In the genomic region with DNA sequence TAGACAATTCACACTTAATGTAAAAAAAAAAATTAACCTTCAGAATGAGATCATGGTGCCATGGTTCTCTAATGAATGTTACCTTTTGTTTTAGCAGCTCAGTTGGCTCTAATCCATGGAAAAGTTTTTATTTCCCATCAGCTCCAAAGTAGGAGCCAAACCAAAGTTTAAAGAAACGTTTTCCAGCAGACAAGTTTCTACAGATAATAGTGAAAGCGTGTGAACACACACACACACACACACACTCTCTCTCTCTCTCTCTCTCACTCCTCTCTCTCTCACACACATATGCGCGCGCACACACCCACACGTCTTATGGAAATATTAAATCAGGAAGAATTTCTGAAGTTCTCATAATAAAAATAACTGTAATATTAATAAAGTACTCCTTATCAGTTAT, we compare ENCODE assay signal across 2 cellular contexts.
A peak's percentile ranks its signal among the peaks of the same experiment; 100 is the strongest.
TF ChIP-seq lines count a peak whose summit lies in the region.

No MANE protein-coding gene starts in this region.

TF ChIP-seq in HepG2, 621 proteins besides CTCF, POLR2A, EP300 and RAD21:
- TF ChIP-seq ZNF12 (CRISPR knock-in tag; IDR thresholded peaks at IDR 0.05), result peak; percentile 97
- TF ChIP-seq ZNF101 (CRISPR knock-in tag; IDR thresholded peaks at IDR 0.05; ENCODE audit: borderline replicate concordance, low read depth), result no peak
TF ChIP-seq in HepG2: peak in this region for 1.

TF ChIP-seq in GM23338, 12 proteins besides CTCF, POLR2A, EP300 and RAD21:
- no peak for TF ChIP-seq EZH2phosphoT487 (IDR thresholded peaks at IDR 0.05; ENCODE audit: unreplicated experiment)
- TF ChIP-seq, protein P1, sequence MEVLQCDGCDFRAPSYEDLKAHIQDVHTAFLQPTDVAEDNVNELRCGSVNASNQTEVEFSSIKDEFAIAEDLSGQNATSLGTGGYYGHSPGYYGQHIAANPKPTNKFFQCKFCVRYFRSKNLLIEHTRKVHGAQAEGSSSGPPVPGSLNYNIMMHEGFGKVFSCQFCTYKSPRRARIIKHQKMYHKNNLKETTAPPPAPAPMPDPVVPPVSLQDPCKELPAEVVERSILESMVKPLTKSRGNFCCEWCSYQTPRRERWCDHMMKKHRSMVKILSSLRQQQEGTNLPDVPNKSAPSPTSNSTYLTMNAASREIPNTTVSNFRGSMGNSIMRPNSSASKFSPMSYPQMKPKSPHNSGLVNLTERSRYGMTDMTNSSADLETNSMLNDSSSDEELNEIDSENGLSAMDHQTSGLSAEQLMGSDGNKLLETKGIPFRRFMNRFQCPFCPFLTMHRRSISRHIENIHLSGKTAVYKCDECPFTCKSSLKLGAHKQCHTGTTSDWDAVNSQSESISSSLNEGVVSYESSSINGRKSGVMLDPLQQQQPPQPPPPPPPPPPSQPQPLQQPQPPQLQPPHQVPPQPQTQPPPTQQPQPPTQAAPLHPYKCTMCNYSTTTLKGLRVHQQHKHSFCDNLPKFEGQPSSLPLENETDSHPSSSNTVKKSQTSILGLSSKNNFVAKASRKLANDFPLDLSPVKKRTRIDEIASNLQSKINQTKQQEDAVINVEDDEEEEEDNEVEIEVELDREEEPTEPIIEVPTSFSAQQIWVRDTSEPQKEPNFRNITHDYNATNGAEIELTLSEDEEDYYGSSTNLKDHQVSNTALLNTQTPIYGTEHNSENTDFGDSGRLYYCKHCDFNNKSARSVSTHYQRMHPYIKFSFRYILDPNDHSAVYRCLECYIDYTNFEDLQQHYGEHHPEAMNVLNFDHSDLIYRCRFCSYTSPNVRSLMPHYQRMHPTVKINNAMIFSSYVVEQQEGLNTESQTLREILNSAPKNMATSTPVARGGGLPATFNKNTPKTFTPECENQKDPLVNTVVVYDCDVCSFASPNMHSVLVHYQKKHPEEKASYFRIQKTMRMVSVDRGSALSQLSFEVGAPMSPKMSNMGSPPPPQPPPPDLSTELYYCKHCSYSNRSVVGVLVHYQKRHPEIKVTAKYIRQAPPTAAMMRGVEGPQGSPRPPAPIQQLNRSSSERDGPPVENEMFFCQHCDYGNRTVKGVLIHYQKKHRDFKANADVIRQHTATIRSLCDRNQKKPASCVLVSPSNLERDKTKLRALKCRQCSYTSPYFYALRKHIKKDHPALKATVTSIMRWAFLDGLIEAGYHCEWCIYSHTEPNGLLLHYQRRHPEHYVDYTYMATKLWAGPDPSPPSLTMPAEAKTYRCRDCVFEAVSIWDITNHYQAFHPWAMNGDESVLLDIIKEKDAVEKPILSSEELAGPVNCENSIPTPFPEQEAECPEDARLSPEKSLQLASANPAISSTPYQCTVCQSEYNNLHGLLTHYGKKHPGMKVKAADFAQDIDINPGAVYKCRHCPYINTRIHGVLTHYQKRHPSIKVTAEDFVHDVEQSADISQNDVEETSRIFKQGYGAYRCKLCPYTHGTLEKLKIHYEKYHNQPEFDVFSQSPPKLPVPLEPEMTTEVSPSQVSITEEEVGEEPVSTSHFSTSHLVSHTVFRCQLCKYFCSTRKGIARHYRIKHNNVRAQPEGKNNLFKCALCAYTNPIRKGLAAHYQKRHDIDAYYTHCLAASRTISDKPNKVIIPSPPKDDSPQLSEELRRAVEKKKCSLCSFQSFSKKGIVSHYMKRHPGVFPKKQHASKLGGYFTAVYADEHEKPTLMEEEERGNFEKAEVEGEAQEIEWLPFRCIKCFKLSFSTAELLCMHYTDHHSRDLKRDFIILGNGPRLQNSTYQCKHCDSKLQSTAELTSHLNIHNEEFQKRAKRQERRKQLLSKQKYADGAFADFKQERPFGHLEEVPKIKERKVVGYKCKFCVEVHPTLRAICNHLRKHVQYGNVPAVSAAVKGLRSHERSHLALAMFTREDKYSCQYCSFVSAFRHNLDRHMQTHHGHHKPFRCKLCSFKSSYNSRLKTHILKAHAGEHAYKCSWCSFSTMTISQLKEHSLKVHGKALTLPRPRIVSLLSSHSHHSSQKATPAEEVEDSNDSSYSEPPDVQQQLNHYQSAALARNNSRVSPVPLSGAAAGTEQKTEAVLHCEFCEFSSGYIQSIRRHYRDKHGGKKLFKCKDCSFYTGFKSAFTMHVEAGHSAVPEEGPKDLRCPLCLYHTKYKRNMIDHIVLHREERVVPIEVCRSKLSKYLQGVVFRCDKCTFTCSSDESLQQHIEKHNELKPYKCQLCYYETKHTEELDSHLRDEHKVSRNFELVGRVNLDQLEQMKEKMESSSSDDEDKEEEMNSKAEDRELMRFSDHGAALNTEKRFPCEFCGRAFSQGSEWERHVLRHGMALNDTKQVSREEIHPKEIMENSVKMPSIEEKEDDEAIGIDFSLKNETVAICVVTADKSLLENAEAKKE (CRISPR knock-in tag; IDR thresholded peaks at IDR 0.05), result no peak
- no peak for TF ChIP-seq JUNB (IDR thresholded peaks at IDR 0.05; ENCODE audit: unreplicated experiment)
- no peak for TF ChIP-seq NANOG (IDR thresholded peaks at IDR 0.05; ENCODE audit: borderline replicate concordance)
- TF ChIP-seq POLR2AphosphoS5 (IDR thresholded peaks at IDR 0.05; ENCODE audit: low read depth), result no peak
- TF ChIP-seq ZNF114 (CRISPR knock-in tag; IDR thresholded peaks at IDR 0.05), result no peak
